8 cellular contexts compared by ENCODE assay signal in the genomic region with DNA sequence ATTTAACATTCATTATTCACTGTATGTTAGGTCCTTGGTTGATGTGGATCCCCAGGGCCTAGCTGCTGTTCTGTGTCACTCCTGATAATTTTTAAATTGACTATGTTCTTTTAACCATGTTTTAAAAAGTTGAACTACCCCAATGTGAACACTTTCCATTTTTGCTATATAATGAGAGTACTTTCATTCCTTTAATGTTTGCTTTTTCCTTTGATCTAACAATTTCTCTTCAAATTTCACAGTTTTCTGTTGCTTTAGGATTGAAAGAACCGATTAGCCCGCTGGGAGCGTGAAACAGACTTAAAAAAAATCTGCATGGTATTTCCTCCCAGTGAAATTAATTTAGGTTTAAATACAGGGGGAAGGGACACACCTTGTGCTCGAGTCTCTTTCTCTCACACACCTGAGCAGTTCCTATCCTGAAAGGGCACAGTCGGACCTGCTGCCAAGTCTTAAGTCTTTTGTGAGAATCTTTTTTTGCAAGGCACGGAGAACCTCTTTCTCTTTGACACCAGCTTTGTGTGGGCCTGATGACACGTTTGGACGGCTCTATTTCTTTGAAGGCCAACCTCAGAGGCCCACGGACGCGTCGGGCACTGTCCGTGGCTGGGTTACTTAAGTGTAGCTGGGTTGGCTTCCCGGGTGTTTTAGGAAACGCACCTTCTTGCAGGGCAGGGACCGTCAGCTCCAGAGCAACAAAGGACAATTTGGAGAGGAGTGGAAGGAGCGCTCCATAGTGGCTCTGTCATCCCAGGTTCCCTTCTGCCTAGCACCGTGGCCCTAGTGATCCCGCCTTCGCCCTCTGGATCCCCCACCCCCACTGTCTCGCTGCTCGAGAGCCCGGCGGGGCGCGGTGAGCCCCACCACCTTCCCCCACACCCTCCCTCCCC. TPM values are rescaled to one million over a fixed set of nuclear protein-coding genes. Genes with fewer than 3 reads are reported as not detected.
DNase-seq lines count a peak whose midpoint lies in the region; ATAC-seq and TF ChIP-seq lines count a peak whose summit lies in the region.

No MANE protein-coding gene starts in this region.

- no peaks in the 10 kb centered on the region for H3K36me3 ChIP-seq in CD4-positive, alpha-beta memory T cell (ENCODE audit: insufficient read depth, low read length)
- no peaks in the 10 kb centered on the region for H3K36me3 ChIP-seq in brain microvascular endothelial cell (replicated peaks)

- no peak for TF ChIP-seq CTCF in endothelial cell (IDR thresholded peaks at IDR 0.05; ENCODE audit: unreplicated experiment)
- TF ChIP-seq CTCF in neural crest cell (conservative IDR thresholded peaks at IDR 0.05), result no peak
- TF ChIP-seq CTCF in brain microvascular endothelial cell (IDR thresholded peaks at IDR 0.05; ENCODE audit: low read depth, low read length, missing control alignments), result no peak

- peak overlapping the region in 3 of 7 donors; percentile 31 to 89 (median 70) for H3K27ac Mint-ChIP-seq in CD4-positive, alpha-beta memory T cell
- H3K27ac Mint-ChIP-seq in endothelial cell (ENCODE audit: unreplicated experiment) (no peak overlapping the region), neural crest cell (ENCODE audit: unreplicated experiment) (peak overlapping the region; percentile 83)

- POLR2A ChIA-PET in CD4-positive, alpha-beta memory T cell (lab: Charles Lee; ENCODE audit: partially characterized antibody), result no interaction called here

- H3K4me3 ChIP-seq in CD4-positive, alpha-beta memory T cell (ENCODE audit: low read length in 2 of 2), result no peak overlapping the region
- H3K4me3 ChIP-seq in brain microvascular endothelial cell (ENCODE audit: low read depth, low read length), result no peak overlapping the region

- CTCF ChIA-PET in CD4-positive, alpha-beta memory T cell (lab: Charles Lee; ENCODE audit: partially characterized antibody), result no interaction called here

- in situ Hi-C loops in brain microvascular endothelial cell (cut with HindIII; ENCODE audit: low pct_ligation_motif_present, low sequenced_read_pairs), result no loop called here

- H3K9me3 ChIP-seq in CD4-positive, alpha-beta memory T cell (ENCODE audit: control insufficient read depth in 1 of 2, low read length in 2 of 2), result no peaks in the 10 kb centered on the region

- peaks cover 16% of the 10 kb centered on the region for H3K4me1 ChIP-seq in CD4-positive, alpha-beta memory T cell (ENCODE audit: insufficient read depth, low read length)

- H3K27me3 ChIP-seq in CD4-positive, alpha-beta memory T cell (ENCODE audit: insufficient read depth, low read length), result no peaks in the 10 kb centered on the region
- H3K27me3 ChIP-seq in brain microvascular endothelial cell (replicated peaks), result peaks cover 36% of the 10 kb centered on the region

- peaks cover 0 to 3% (median 0%) of the 10 kb centered on the region in 8 donors for H3K9me3 Mint-ChIP-seq in CD4-positive, alpha-beta memory T cell
- H3K9me3 Mint-ChIP-seq in endothelial cell (ENCODE audit: unreplicated experiment) (no peaks in the 10 kb centered on the region), neural crest cell (no peaks in the 10 kb centered on the region)

- peak overlapping the region; percentile 41 to 78 (median 58) for H3K4me3 Mint-ChIP-seq in CD4-positive, alpha-beta memory T cell
- H3K4me3 Mint-ChIP-seq in endothelial cell (ENCODE audit: unreplicated experiment), result peak overlapping the region; percentile 85
- peak overlapping the region; percentile 88 for H3K4me3 Mint-ChIP-seq in neural crest cell

- no peak for ATAC-seq in HG02642 (IDR thresholded peaks at IDR 0.05; ENCODE audit: poor library complexity, unreplicated experiment)

- H3K27me3 Mint-ChIP-seq in CD4-positive, alpha-beta memory T cell, result peaks cover 11 to 21% of the 10 kb centered on the region in 2 donors
- H3K27me3 Mint-ChIP-seq in endothelial cell (ENCODE audit: unreplicated experiment), result peaks cover 12% of the 10 kb centered on the region
- peaks cover 65% of the 10 kb centered on the region for H3K27me3 Mint-ChIP-seq in neural crest cell (ENCODE audit: low read depth)

- intact Hi-C loops in CD4-positive, alpha-beta memory T cell (cut with micrococcal nuclease), result loop anchor here (2.0 kb wide), 1 partner anchor 143 kb away; no protein-coding TSS in a partner anchor

- H3K27ac ChIP-seq in CD4-positive, alpha-beta memory T cell (ENCODE audit: low read depth, low read length), result no peak overlapping the region
- H3K27ac ChIP-seq in brain microvascular endothelial cell, result no peak overlapping the region

- H3K4me1 Mint-ChIP-seq in CD4-positive, alpha-beta memory T cell, result peaks cover 12 to 35% (median 21%) of the 10 kb centered on the region in 4 donors
- H3K4me1 Mint-ChIP-seq in endothelial cell (ENCODE audit: unreplicated experiment), result peaks cover 10% of the 10 kb centered on the region
- H3K4me1 Mint-ChIP-seq in neural crest cell, result peaks cover 10% of the 10 kb centered on the region

- no peak for DNase-seq in CD4-positive, alpha-beta memory T cell
- DNase-seq in NCI-H146 treated with DMSO at 0.1 percent for 48 hours (lab: John Stamatoyannopoulos, UW; ENCODE audit: unreplicated experiment) (peak; percentile 28), endothelial cell (ENCODE audit: low spot score) (no peak), neural crest cell (ENCODE audit: low read depth, low spot score) (no peak), brain microvascular endothelial cell (no peak), NCI-H128 (lab: John Stamatoyannopoulos, UW; ENCODE audit: unreplicated experiment) (no peak), inferior parietal cortex (ENCODE audit: extremely low spot score) (no peak)

- peaks cover 0 to 4% of the 10 kb centered on the region in 2 donors for H3K36me3 Mint-ChIP-seq in CD4-positive, alpha-beta memory T cell
- H3K36me3 Mint-ChIP-seq in endothelial cell (ENCODE audit: low read depth, unreplicated experiment) (no peaks in the 10 kb centered on the region), neural crest cell (ENCODE audit: low read depth) (no peaks in the 10 kb centered on the region)

RNA-seq across cellular contexts. Expression of gene CHN2, which starts 1.0 kb away (rescaled TPM):
- total RNA-seq in CD4-positive, alpha-beta memory T cell, result 1 to 10 TPM; 4.9 to 7.6 TPM
- 1 to 10 TPM; 1.8 to 2.1 TPM for polyA plus RNA-seq in CD4-positive, alpha-beta memory T cell
- 3.4 TPM for total RNA-seq in endothelial cell (ENCODE audit: unreplicated experiment)
- total RNA-seq in neural crest cell, result 15.4 and 15.9 TPM in 2 replicates

RNA-seq across cellular contexts. Expression of gene CPVL, which starts 47.2 kb away (rescaled TPM):
- 1 to 10 TPM; 1.3 to 1.6 TPM for total RNA-seq in CD4-positive, alpha-beta memory T cell
- polyA plus RNA-seq in CD4-positive, alpha-beta memory T cell, result under 1 TPM in 1 of 2 donors, not detected in 1; 0.61 TPM
- total RNA-seq in endothelial cell (ENCODE audit: unreplicated experiment) (21.8 TPM), neural crest cell (31.3 and 32.9 TPM in 2 replicates)
